Comparison of ENCODE assay signal across 17 cellular contexts in genomic region chr3:181943285-181943684, GRCh38.
"Had no signal": no experiment of that assay in that cellular context is flagged by ENCODE, and none has a peak within 500 bp of the region (broad histone marks: within the 10 kb centered on the region; RNA-seq: fewer than 3 reads in every experiment).

No MANE protein-coding gene starts in this region.

- ATAC-seq: activated CD4-positive, CD25-positive, alpha-beta regulatory T cell treated with anti-CD3 and anti-CD28 coated beads, Interleukin-2, amount 50 U/mL, for 24 hours; gastroesophageal sphincter; naive thymus-derived CD4-positive, alpha-beta T cell; psoas muscle; right lobe of liver; stimulated activated naive B cell treated with anti-CD40 and anti-IgM and Interleukin-4, amounts not matched to agents 10 μg/mL and 1 μg/mL and 100 μg/mL, for 72 hours had no signal

- H3K9me3 Mint-ChIP-seq: activated T-helper 2 cell treated with anti-CD3 and anti-CD28 coated beads, Interferon-gamma antibody, Interleukin-2, Interleukin-4, amounts not matched to agents 10 μg/mL and 5 μg/mL and 100 μg/mL, durations not matched to agents 14 hours and 24 hours and 36 hours had no signal

- H3K27me3 ChIP-seq: adrenal gland, gastroesophageal sphincter, right lobe of liver, upper lobe of left lung had no signal

- H3K36me3 Mint-ChIP-seq: immature natural killer cell; naive thymus-derived CD4-positive, alpha-beta T cell; stimulated activated naive B cell treated with anti-CD40 and anti-IgM and Interleukin-4, amounts not matched to agents 10 μg/mL and 1 μg/mL and 100 μg/mL, for 72 hours had no signal

- H3K27ac Mint-ChIP-seq: activated T-helper 2 cell treated with anti-CD3 and anti-CD28 coated beads, Interferon-gamma antibody, Interleukin-2, Interleukin-4, amounts not matched to agents 10 μg/mL and 5 μg/mL and 100 μg/mL, durations not matched to agents 14 hours and 24 hours and 36 hours; immature natural killer cell; naive thymus-derived CD4-positive, alpha-beta T cell; stimulated activated naive B cell treated with anti-CD40 and anti-IgM and Interleukin-4, amounts not matched to agents 10 μg/mL and 1 μg/mL and 100 μg/mL, for 72 hours had no signal

- H3K27ac ChIP-seq: adrenal gland, coronary artery, epithelial cell of prostate, gastroesophageal sphincter, psoas muscle, right lobe of liver, upper lobe of left lung had no signal

- H3K36me3 ChIP-seq: adrenal gland, gastroesophageal sphincter, right lobe of liver, upper lobe of left lung had no signal

- DNase-seq: activated naive CD4-positive, alpha-beta T cell treated with anti-CD3 and anti-CD28 coated beads, Interleukin-2, amount 50 U/mL, for 16 hours; adrenal gland; caudate nucleus; effector CD8-positive, alpha-beta T cell; immature natural killer cell; naive thymus-derived CD4-positive, alpha-beta T cell; psoas muscle; right lobe of liver; stimulated activated CD4-positive, alpha-beta T cell treated with anti-CD3 and anti-CD28 coated beads, Interleukin-1b, Interleukin-23, amount 100 ng/mL, for 48 hours; stimulated activated naive B cell treated with anti-CD40 and anti-IgM and Interleukin-4, amounts not matched to agents 10 μg/mL and 1 μg/mL and 100 μg/mL, for 72 hours; substantia nigra; upper lobe of left lung had no signal

- H3K4me3 ChIP-seq: adrenal gland, coronary artery, gastroesophageal sphincter, psoas muscle, right lobe of liver, upper lobe of left lung had no signal

- H3K9me3 ChIP-seq: adrenal gland, gastroesophageal sphincter, psoas muscle, right lobe of liver, upper lobe of left lung had no signal

- H3K27me3 Mint-ChIP-seq: stimulated activated naive B cell treated with anti-CD40 and anti-IgM and Interleukin-4, amounts not matched to agents 10 μg/mL and 1 μg/mL and 100 μg/mL, for 72 hours had no signal

- H3K4me1 ChIP-seq: adrenal gland, gastroesophageal sphincter, psoas muscle, right lobe of liver, upper lobe of left lung had no signal

- H3K4me3 Mint-ChIP-seq: immature natural killer cell; naive thymus-derived CD4-positive, alpha-beta T cell; stimulated activated naive B cell treated with anti-CD40 and anti-IgM and Interleukin-4, amounts not matched to agents 10 μg/mL and 1 μg/mL and 100 μg/mL, for 72 hours had no signal

- H3K4me1 Mint-ChIP-seq: immature natural killer cell; naive thymus-derived CD4-positive, alpha-beta T cell; stimulated activated naive B cell treated with anti-CD40 and anti-IgM and Interleukin-4, amounts not matched to agents 10 μg/mL and 1 μg/mL and 100 μg/mL, for 72 hours had no signal
